In genomic region chr17:17839792-17840707, GRCh38 we compare ENCODE assay signal across 1 cellular context.
TF ChIP-seq lines count a peak whose summit lies in the region.

No MANE protein-coding gene starts in this region.

TF ChIP-seq in K562, 482 proteins besides CTCF, POLR2A, EP300 and RAD21 (continued from another document and continues in another):
- no peak for TF ChIP-seq HNRNPK (IDR thresholded peaks at IDR 0.05; ENCODE audit: low read depth, low read length, poor library complexity, severe bottlenecking)
- peak; percentile 50; the same call in 1 of the 2 replicates for TF ChIP-seq ZNF431 (CRISPR knock-in tag; IDR thresholded peaks at IDR 0.05)
- peak; percentile 13; the same call in 1 of the 2 replicates for TF ChIP-seq SMARCE1 (IDR thresholded peaks at IDR 0.05)
- peak; percentile 70; the same call in 1 of the 2 replicates for TF ChIP-seq ZNF263 (CRISPR knock-in tag; IDR thresholded peaks at IDR 0.05; ENCODE audit: borderline replicate concordance)
- peak; percentile 68 to 90; a peak in 3 of 4 replicates for TF ChIP-seq KDM1A (IDR thresholded peaks at IDR 0.05)
- no peak for TF ChIP-seq TCFL5 (CRISPR knock-in tag; conservative IDR thresholded peaks at IDR 0.05)
- no peak for TF ChIP-seq ZFPM2 (CRISPR knock-in tag; IDR thresholded peaks at IDR 0.05)
- no peak for TF ChIP-seq MAFG (tag; conservative IDR thresholded peaks at IDR 0.05)
- no peak for TF ChIP-seq BCLAF1 (IDR thresholded peaks at IDR 0.05; ENCODE audit: borderline replicate concordance in 1 of 2, control insufficient read depth in 1 of 2, low read depth in 2 of 2, low read length in 1 of 2)
- TF ChIP-seq FIP1L1 (IDR thresholded peaks at IDR 0.05; ENCODE audit: low read depth, low read length, poor library complexity, severe bottlenecking), result no peak
- no peak for TF ChIP-seq MXI1 (IDR thresholded peaks at IDR 0.05; ENCODE audit: low read depth, low read length)
- TF ChIP-seq MTA2 (IDR thresholded peaks at IDR 0.05; ENCODE audit: low read depth), result no peak
- no peak for TF ChIP-seq ARID2 (IDR thresholded peaks at IDR 0.05)
- no peak for TF ChIP-seq ESRRB (CRISPR knock-in tag; IDR thresholded peaks at IDR 0.05; ENCODE audit: borderline replicate concordance)
- TF ChIP-seq CEBPG (CRISPR knock-in tag; IDR thresholded peaks at IDR 0.05), result no peak
- no peak for TF ChIP-seq CEBPG (tag; conservative IDR thresholded peaks at IDR 0.05 in 1 of 2, IDR thresholded peaks at IDR 0.05 in 1 of 2)
- TF ChIP-seq PHTF2 (CRISPR knock-in tag; IDR thresholded peaks at IDR 0.05), result no peak
- TF ChIP-seq, protein P1, sequence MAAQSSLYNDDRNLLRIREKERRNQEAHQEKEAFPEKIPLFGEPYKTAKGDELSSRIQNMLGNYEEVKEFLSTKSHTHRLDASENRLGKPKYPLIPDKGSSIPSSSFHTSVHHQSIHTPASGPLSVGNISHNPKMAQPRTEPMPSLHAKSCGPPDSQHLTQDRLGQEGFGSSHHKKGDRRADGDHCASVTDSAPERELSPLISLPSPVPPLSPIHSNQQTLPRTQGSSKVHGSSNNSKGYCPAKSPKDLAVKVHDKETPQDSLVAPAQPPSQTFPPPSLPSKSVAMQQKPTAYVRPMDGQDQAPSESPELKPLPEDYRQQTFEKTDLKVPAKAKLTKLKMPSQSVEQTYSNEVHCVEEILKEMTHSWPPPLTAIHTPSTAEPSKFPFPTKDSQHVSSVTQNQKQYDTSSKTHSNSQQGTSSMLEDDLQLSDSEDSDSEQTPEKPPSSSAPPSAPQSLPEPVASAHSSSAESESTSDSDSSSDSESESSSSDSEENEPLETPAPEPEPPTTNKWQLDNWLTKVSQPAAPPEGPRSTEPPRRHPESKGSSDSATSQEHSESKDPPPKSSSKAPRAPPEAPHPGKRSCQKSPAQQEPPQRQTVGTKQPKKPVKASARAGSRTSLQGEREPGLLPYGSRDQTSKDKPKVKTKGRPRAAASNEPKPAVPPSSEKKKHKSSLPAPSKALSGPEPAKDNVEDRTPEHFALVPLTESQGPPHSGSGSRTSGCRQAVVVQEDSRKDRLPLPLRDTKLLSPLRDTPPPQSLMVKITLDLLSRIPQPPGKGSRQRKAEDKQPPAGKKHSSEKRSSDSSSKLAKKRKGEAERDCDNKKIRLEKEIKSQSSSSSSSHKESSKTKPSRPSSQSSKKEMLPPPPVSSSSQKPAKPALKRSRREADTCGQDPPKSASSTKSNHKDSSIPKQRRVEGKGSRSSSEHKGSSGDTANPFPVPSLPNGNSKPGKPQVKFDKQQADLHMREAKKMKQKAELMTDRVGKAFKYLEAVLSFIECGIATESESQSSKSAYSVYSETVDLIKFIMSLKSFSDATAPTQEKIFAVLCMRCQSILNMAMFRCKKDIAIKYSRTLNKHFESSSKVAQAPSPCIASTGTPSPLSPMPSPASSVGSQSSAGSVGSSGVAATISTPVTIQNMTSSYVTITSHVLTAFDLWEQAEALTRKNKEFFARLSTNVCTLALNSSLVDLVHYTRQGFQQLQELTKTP (IDR thresholded peaks at IDR 0.05; ENCODE audit: low read depth in 1 of 2, partially characterized antibody in 2 of 2), result peak in 1 of 2 experiments; percentile 56
- TF ChIP-seq CBFA2T3 (IDR thresholded peaks at IDR 0.05), result no peak
- TF ChIP-seq BHLHE40 (IDR thresholded peaks at IDR 0.05; ENCODE audit: low read length), result peak; percentile 85
- peak; percentile 25; the same call in 1 of the 2 replicates for TF ChIP-seq FOSL1 (tag; conservative IDR thresholded peaks at IDR 0.05)
- peak; percentile 67 for TF ChIP-seq SMAD1 (IDR thresholded peaks at IDR 0.05; ENCODE audit: low read depth, low read length, partially characterized antibody)
- TF ChIP-seq ZBTB9 (CRISPR knock-in tag; IDR thresholded peaks at IDR 0.05), result peak; percentile 93
- no peak for TF ChIP-seq ZNF311 (CRISPR knock-in tag; IDR thresholded peaks at IDR 0.05)
- TF ChIP-seq CAMTA2 (CRISPR knock-in tag; conservative IDR thresholded peaks at IDR 0.05), result no peak
- no peak for TF ChIP-seq RFX1 (IDR thresholded peaks at IDR 0.05)
- TF ChIP-seq PRDM10 (IDR thresholded peaks at IDR 0.05; ENCODE audit: partially characterized antibody), result no peak
- peak; percentile 50; the same call in 1 of the 2 replicates for TF ChIP-seq ZNF41 (CRISPR knock-in tag; conservative IDR thresholded peaks at IDR 0.05)
- TF ChIP-seq, protein P2, sequence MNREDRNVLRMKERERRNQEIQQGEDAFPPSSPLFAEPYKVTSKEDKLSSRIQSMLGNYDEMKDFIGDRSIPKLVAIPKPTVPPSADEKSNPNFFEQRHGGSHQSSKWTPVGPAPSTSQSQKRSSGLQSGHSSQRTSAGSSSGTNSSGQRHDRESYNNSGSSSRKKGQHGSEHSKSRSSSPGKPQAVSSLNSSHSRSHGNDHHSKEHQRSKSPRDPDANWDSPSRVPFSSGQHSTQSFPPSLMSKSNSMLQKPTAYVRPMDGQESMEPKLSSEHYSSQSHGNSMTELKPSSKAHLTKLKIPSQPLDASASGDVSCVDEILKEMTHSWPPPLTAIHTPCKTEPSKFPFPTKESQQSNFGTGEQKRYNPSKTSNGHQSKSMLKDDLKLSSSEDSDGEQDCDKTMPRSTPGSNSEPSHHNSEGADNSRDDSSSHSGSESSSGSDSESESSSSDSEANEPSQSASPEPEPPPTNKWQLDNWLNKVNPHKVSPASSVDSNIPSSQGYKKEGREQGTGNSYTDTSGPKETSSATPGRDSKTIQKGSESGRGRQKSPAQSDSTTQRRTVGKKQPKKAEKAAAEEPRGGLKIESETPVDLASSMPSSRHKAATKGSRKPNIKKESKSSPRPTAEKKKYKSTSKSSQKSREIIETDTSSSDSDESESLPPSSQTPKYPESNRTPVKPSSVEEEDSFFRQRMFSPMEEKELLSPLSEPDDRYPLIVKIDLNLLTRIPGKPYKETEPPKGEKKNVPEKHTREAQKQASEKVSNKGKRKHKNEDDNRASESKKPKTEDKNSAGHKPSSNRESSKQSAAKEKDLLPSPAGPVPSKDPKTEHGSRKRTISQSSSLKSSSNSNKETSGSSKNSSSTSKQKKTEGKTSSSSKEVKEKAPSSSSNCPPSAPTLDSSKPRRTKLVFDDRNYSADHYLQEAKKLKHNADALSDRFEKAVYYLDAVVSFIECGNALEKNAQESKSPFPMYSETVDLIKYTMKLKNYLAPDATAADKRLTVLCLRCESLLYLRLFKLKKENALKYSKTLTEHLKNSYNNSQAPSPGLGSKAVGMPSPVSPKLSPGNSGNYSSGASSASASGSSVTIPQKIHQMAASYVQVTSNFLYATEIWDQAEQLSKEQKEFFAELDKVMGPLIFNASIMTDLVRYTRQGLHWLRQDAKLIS (CRISPR knock-in tag; IDR thresholded peaks at IDR 0.05), result no peak
- peak in 1 of 2 experiments; percentile 29; a peak in 2 of 4 replicates for TF ChIP-seq NONO (IDR thresholded peaks at IDR 0.05; ENCODE audit: low read depth in 2 of 2, low read length in 1 of 2)
- TF ChIP-seq, protein P3, sequence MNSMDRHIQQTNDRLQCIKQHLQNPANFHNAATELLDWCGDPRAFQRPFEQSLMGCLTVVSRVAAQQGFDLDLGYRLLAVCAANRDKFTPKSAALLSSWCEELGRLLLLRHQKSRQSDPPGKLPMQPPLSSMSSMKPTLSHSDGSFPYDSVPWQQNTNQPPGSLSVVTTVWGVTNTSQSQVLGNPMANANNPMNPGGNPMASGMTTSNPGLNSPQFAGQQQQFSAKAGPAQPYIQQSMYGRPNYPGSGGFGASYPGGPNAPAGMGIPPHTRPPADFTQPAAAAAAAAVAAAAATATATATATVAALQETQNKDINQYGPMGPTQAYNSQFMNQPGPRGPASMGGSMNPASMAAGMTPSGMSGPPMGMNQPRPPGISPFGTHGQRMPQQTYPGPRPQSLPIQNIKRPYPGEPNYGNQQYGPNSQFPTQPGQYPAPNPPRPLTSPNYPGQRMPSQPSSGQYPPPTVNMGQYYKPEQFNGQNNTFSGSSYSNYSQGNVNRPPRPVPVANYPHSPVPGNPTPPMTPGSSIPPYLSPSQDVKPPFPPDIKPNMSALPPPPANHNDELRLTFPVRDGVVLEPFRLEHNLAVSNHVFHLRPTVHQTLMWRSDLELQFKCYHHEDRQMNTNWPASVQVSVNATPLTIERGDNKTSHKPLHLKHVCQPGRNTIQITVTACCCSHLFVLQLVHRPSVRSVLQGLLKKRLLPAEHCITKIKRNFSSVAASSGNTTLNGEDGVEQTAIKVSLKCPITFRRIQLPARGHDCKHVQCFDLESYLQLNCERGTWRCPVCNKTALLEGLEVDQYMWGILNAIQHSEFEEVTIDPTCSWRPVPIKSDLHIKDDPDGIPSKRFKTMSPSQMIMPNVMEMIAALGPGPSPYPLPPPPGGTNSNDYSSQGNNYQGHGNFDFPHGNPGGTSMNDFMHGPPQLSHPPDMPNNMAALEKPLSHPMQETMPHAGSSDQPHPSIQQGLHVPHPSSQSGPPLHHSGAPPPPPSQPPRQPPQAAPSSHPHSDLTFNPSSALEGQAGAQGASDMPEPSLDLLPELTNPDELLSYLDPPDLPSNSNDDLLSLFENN (IDR thresholded peaks at IDR 0.05; ENCODE audit: low read depth in 2 of 2, low read length in 2 of 2), result no peak; a peak in 2 of 4 replicates
- no peak for TF ChIP-seq ETV5 (CRISPR knock-in tag; IDR thresholded peaks at IDR 0.05; ENCODE audit: low read depth)
- TF ChIP-seq, protein P4, sequence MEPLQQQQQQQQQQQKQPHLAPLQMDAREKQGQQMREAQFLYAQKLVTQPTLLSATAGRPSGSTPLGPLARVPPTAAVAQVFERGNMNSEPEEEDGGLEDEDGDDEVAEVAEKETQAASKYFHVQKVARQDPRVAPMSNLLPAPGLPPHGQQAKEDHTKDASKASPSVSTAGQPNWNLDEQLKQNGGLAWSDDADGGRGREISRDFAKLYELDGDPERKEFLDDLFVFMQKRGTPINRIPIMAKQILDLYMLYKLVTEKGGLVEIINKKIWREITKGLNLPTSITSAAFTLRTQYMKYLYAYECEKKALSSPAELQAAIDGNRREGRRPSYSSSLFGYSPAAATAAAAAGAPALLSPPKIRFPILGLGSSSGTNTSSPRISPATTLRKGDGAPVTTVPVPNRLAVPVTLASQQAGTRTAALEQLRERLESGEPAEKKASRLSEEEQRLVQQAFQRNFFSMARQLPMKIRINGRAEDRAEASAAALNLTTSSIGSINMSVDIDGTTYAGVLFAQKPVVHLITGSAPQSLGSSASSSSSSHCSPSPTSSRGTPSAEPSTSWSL (CRISPR knock-in tag; IDR thresholded peaks at IDR 0.05; ENCODE audit: borderline replicate concordance), result no peak
- no peak for TF ChIP-seq SIRT6 (IDR thresholded peaks at IDR 0.05; ENCODE audit: low read depth, low read length)
- TF ChIP-seq ZNF507 (tag; conservative IDR thresholded peaks at IDR 0.05), result no peak
- no peak for TF ChIP-seq NCOA6 (IDR thresholded peaks at IDR 0.05)
- no peak for TF ChIP-seq SRSF9 (IDR thresholded peaks at IDR 0.05; ENCODE audit: borderline replicate concordance, low read depth, low read length)
- peak; percentile 91; the same call in 1 of the 2 replicates for TF ChIP-seq ZC3H4 (CRISPR knock-in tag; IDR thresholded peaks at IDR 0.05; ENCODE audit: borderline replicate concordance)
- no peak for TF ChIP-seq ZNF133 (CRISPR knock-in tag; IDR thresholded peaks at IDR 0.05)
- no peak for TF ChIP-seq ZNF212 (CRISPR knock-in tag; IDR thresholded peaks at IDR 0.05)
- TF ChIP-seq ELF4 (CRISPR knock-in tag; IDR thresholded peaks at IDR 0.05), result 0 out of 2 replicates have a peak, but pooled peaks have one; percentile 7
- no peak for TF ChIP-seq SPI1 (IDR thresholded peaks at IDR 0.05; ENCODE audit: borderline replicate concordance, low read depth, low read length)
